Comparison of ENCODE assay signal across 8 cellular contexts in the genomic region with DNA sequence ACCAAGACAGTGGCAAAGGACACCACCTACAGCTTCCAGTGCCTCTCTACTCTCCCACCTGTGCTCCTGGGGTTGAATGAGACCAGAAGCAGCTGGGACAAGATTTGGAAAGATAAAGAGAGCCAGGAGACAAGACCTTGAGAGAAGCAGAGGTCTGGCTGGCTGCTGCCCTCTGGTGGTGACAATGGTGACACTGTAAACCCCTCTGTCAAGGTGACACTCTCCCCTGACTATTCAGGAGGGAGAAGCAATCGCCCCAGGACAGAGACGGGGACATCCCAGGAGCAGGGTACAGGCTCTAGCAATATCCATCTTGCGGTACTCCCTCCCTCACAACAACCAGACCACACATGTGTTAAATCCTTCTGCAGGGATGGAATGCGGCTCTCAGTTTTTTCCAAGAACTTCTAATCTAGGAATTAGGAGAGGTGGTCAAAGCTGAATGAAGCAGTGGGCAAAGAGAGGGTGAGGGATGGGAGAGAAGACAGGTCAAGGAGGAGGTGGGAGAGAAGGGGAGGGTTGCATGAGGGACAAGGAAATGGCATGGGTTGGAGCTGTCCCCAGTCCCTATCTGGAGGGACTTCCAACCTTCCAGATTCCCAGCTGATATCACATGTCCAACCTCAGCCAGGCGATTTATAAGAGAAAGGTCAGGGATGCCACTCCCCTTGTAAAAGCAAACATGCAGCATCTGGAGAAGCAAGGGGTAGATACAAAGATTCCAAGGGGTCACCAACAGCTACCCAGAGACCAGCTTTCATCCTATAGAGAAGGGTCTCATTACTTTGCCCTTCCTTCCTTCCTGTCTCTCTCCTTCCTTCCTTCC. TPM values are rescaled to one million over a fixed set of nuclear protein-coding genes. Genes with fewer than 3 reads are reported as not detected.
A peak's percentile ranks its signal among the peaks of the same experiment; 100 is the strongest.
DNase-seq lines count a peak whose midpoint lies in the region; ATAC-seq and TF ChIP-seq lines count a peak whose summit lies in the region.

No MANE protein-coding gene starts in this region.

- peaks cover 0 to under 1% (median 0%) of the 10 kb centered on the region in 9 donors for H3K36me3 ChIP-seq in heart left ventricle

- H3K27ac ChIP-seq in heart left ventricle: no peak overlapping the region

- peak; percentile 71 to 88 (median 82) for TF ChIP-seq CTCF in heart left ventricle (IDR thresholded peaks at IDR 0.05)

- DNase-seq in GM03348 (ENCODE audit: low spot score) (peak; percentile 85), NAMALWA (ENCODE audit: low spot score) (peak; percentile 87), T follicular helper cell (ENCODE audit: low read depth) (peak; percentile 59), heart left ventricle (peak; percentile 67 to 86 (median 76)), retina (peak; percentile 76), OCI-M2 (lab: John Stamatoyannopoulos, UW; ENCODE audit: unreplicated experiment) (no peak)
- peak; percentile 60 for DNase-seq in activated naive CD8-positive, alpha-beta T cell treated with anti-CD3 and anti-CD28 coated beads, Interleukin-2, amount 50 U/mL, for 16 hours (ENCODE audit: low read depth, low spot score)

- intact Hi-C loops in heart left ventricle (cut with DNase I): loop anchor here (1.0 to 10.0 kb wide), 13 partner anchors 19 to 167 kb away; no protein-coding TSS in a partner anchor

- no peak for TF ChIP-seq POLR2A in heart left ventricle (IDR thresholded peaks at IDR 0.05)

- no peaks in the 10 kb centered on the region for H3K9me3 ChIP-seq in heart left ventricle

- peaks cover 0 to 53% (median 30%) of the 10 kb centered on the region in 12 donors for H3K4me1 ChIP-seq in heart left ventricle

- WGBS in heart left ventricle, 4 donors: 12 to 29% (median 21%) methylated on average over 5 of the region's 5 CpGs

- peaks cover 11 to 36% (median 26%) of the 10 kb centered on the region in 9 donors for H3K27me3 ChIP-seq in heart left ventricle

- ATAC-seq in heart left ventricle (peak in 3 of 4 donors; percentile 46 to 53 (median 52)), HG02678 (IDR thresholded peaks at IDR 0.05; ENCODE audit: unreplicated experiment) (no peak)

- no peak overlapping the region for H3K4me3 ChIP-seq in heart left ventricle

RNA-seq across cellular contexts. Expression of gene PHOSPHO1, which starts 2.9 kb away (rescaled TPM):
- total RNA-seq in heart left ventricle: 1 to 10 TPM in 2 of 9 donors, under 1 TPM in 7; 0.35 to 1.0 (median 0.66) TPM
- polyA plus RNA-seq in heart left ventricle: 1 to 10 TPM in 1 of 2 donors, under 1 TPM in 1; 0.47 to 1.3 TPM

RNA-seq across cellular contexts. Expression of gene ABI3, which starts 17.1 kb away (rescaled TPM):
- total RNA-seq in heart left ventricle: 10 to 100 TPM in 4 of 9 donors, 1 to 10 TPM in 5; 3.3 to 16.1 (median 6.4) TPM
- 1 to 10 TPM; 3.5 to 7.7 TPM for polyA plus RNA-seq in heart left ventricle

RNA-seq across cellular contexts. Expression of gene GNGT2, which starts 17.3 kb away (rescaled TPM):
- total RNA-seq in heart left ventricle: 1 to 10 TPM in 8 of 9 donors, under 1 TPM in 1; 0.76 to 4.9 (median 1.2) TPM
- polyA plus RNA-seq in heart left ventricle: 1 to 10 TPM; 1.8 to 2.6 TPM
